In the genomic region with DNA sequence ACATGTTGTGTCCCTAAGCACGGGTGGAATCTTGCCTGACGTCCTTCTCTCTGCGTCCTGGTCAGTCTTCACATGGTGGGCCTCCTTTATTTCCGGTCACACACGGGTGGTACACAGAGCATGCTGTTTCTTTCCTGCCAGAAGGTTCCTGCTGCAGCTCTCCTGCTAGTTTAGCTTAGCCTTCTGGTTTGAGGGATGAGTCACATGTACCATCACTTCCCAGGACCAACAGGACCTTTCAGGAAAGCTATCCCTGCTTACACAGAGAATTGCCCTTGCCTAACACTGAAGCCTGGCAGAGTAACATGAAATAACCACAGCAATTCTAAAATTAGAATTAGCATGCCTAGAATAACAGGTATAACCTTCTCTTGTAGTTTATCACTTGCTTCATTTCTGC, we compare ENCODE assay signal across 10 cellular contexts. TPM values are rescaled to one million over a fixed set of nuclear protein-coding genes. Genes with fewer than 3 reads are reported as not detected.
"Had no signal": no experiment of that assay in that cellular context is flagged by ENCODE, and none has a peak within 500 bp of the region (broad histone marks: within the 10 kb centered on the region; RNA-seq: fewer than 3 reads in every experiment).

No MANE protein-coding gene starts in this region.

RNA-seq across cellular contexts. Expression of a gene that starts 8.5 kb away (rescaled TPM):
- total RNA-seq: stomach, subcutaneous adipose tissue, temporal lobe, testis, tibial nerve, transverse colon, upper lobe of right lung, ureter, urinary bladder, uterus had no signal
- polyA plus RNA-seq: stomach, urinary bladder had no signal
